ENCODE assay signal across 28 cellular contexts in genomic region chr6:37557645-37558114, GRCh38. TPM values are rescaled to one million over a fixed set of nuclear protein-coding genes. Genes with fewer than 3 reads are reported as not detected.
DNase-seq lines count a peak whose midpoint lies in the region; ATAC-seq and TF ChIP-seq lines count a peak whose summit lies in the region.
"Had no signal": no experiment of that assay in that cellular context is flagged by ENCODE, and none has a peak within 500 bp of the region (broad histone marks: within the 10 kb centered on the region; RNA-seq: fewer than 3 reads in every experiment).

No MANE protein-coding gene starts in this region.

- H3K4me1 Mint-ChIP-seq in naive B cell: peaks cover 78 to 100% (median 92%) of the 10 kb centered on the region in 3 donors

- H3K27ac Mint-ChIP-seq in naive B cell: peak overlapping the region; percentile 55 to 94 (median 86)
- H3K27ac Mint-ChIP-seq: activated CD4-positive, alpha-beta memory T cell treated with anti-CD3 and anti-CD28 coated beads, Interleukin-2, amount 10 ng/mL, durations not matched to agents 7 days and 5 days; progenitor cell of endocrine pancreas; T-helper 1 cell treated with Interleukin-12 subunit alpha and Interleukin-12 subunit beta and Interleukin-4 antibody, amounts not matched to agents 30 μg/mL and 1 μg/mL, for 36 hours had no signal

- H3K4me3 ChIP-seq in BE2C (ENCODE audit: low read depth, low read length): no peak overlapping the region
- H3K4me3 ChIP-seq in GM12864 (ENCODE audit: low read depth, low read length): peak overlapping the region; percentile 38
- H3K4me3 ChIP-seq in SJSA1: no peak overlapping the region
- H3K4me3 ChIP-seq: adrenal gland, cardiac muscle cell, uterus had no signal

- H3K36me3 Mint-ChIP-seq in naive B cell: no peaks in the 10 kb centered on the region
- H3K36me3 Mint-ChIP-seq: naive thymus-derived CD8-positive, alpha-beta T cell had no signal

- peak overlapping the region; percentile 80 for H3K27ac ChIP-seq in SJSA1
- H3K27ac ChIP-seq: adrenal gland, cardiac muscle cell, uterus had no signal

- H3K9me3 Mint-ChIP-seq in naive B cell: no peaks in the 10 kb centered on the region
- H3K9me3 Mint-ChIP-seq: activated CD4-positive, alpha-beta memory T cell treated with anti-CD3 and anti-CD28 coated beads, Interleukin-2, amount 10 ng/mL, durations not matched to agents 7 days and 5 days; activated T-cell treated with anti-CD3 and anti-CD28 coated beads, Interleukin-2, amount 50 U/mL, for 4 hours; naive thymus-derived CD8-positive, alpha-beta T cell; T-helper 1 cell treated with Interleukin-12 subunit alpha and Interleukin-12 subunit beta and Interleukin-4 antibody, amounts not matched to agents 30 μg/mL and 1 μg/mL, for 36 hours had no signal

- H3K4me3 Mint-ChIP-seq in naive B cell: peak overlapping the region in 4 of 8 donors; percentile 25 to 66 (median 46)
- H3K4me3 Mint-ChIP-seq: activated CD4-positive, alpha-beta memory T cell treated with anti-CD3 and anti-CD28 coated beads, Interleukin-2, amount 10 ng/mL, durations not matched to agents 7 days and 5 days; activated T-cell treated with anti-CD3 and anti-CD28 coated beads, Interleukin-2, amount 50 U/mL, for 4 hours; T-helper 1 cell treated with Interleukin-12 subunit alpha and Interleukin-12 subunit beta and Interleukin-4 antibody, amounts not matched to agents 30 μg/mL and 1 μg/mL, for 36 hours had no signal

- intact Hi-C loops in left colon (cut with DNase I, micrococcal nuclease): no loop called here

- H3K27me3 ChIP-seq in BE2C (no peaks in the 10 kb centered on the region), SJSA1 (replicated peaks) (no peaks in the 10 kb centered on the region)
- H3K27me3 ChIP-seq: adrenal gland, cardiac muscle cell, uterus had no signal

- peak; percentile 40 for DNase-seq in BE2C
- no peak for DNase-seq in GM12864 (ENCODE audit: low read depth)
- DNase-seq in SJSA1 (ENCODE audit: low read depth in 1 of 2, low spot score in 2 of 2): no peak
- DNase-seq in naive B cell: no peak
- no peak for DNase-seq in inferior parietal cortex (ENCODE audit: extremely low spot score)
- no peak for DNase-seq in left colon
- no peak for DNase-seq in activated effector memory CD4-positive, alpha-beta T cell treated with Interleukin-2 at 50 U/mL for 16 hours
- DNase-seq: activated CD4-positive, alpha-beta memory T cell treated with anti-CD3 and anti-CD28 coated beads, Interleukin-2, amount 10 ng/mL, durations not matched to agents 7 days and 5 days; activated T-cell treated with anti-CD3 and anti-CD28 coated beads, Interleukin-2, amount 50 U/mL, for 4 hours; adrenal gland; dermis blood vessel endothelial cell; foreskin fibroblast; GOT3; hypothalamus; kidney; naive thymus-derived CD8-positive, alpha-beta T cell; NCI-H1417; NCI-H2171; NCI-H748 treated with DMSO at 0.1 percent for 48 hours; SIG-M5; small intestine; stimulated activated CD4-positive, alpha-beta T cell treated with anti-CD3 and anti-CD28 coated beads, Interleukin-4, amount 100 ng/mL, for 24 hours; substantia nigra; uterus had no signal

- H3K4me1 ChIP-seq in BE2C (peaks cover 23% of the 10 kb centered on the region), SJSA1 (replicated peaks) (peaks cover 55% of the 10 kb centered on the region)
- H3K4me1 ChIP-seq: adrenal gland, uterus had no signal

- H3K27me3 Mint-ChIP-seq in naive B cell: no peaks in the 10 kb centered on the region
- H3K27me3 Mint-ChIP-seq: naive thymus-derived CD8-positive, alpha-beta T cell had no signal

- TF ChIP-seq CTCF in BE2C (IDR thresholded peaks at IDR 0.05; ENCODE audit: low read depth, low read length) (no peak), GM12864 (IDR thresholded peaks at IDR 0.05; ENCODE audit: low read depth, low read length, missing control alignments) (no peak)

- ATAC-seq in naive B cell (ENCODE audit: low read depth in 2 of 2) (no peak), left colon (no peak), GM19023 (IDR thresholded peaks at IDR 0.05; ENCODE audit: unreplicated experiment) (no peak)
- ATAC-seq: activated T-cell treated with anti-CD3 and anti-CD28 coated beads, Interleukin-2, amount 50 U/mL, for 4 hours; naive thymus-derived CD8-positive, alpha-beta T cell had no signal

- H3K36me3 ChIP-seq in BE2C: no peaks in the 10 kb centered on the region
- H3K36me3 ChIP-seq in SJSA1: no peaks in the 10 kb centered on the region
- H3K36me3 ChIP-seq: adrenal gland, cardiac muscle cell, uterus had no signal

- H3K9me3 ChIP-seq in BE2C (no peaks in the 10 kb centered on the region), SJSA1 (replicated peaks) (no peaks in the 10 kb centered on the region)
- H3K9me3 ChIP-seq: adrenal gland, uterus had no signal

RNA-seq across cellular contexts. Expression of gene CCDC167, which starts 58.0 kb away (rescaled TPM):
- polyA plus RNA-seq in BE2C (2012; ENCODE audit: insufficient read depth, insufficient read length, low read depth): 60.2 TPM
- total RNA-seq in SJSA1 (2014; rRNA removed; shearing (Covaris generic)): 107 and 146 TPM in 2 replicates
- polyA plus RNA-seq in naive B cell (ENCODE audit: low read depth in 6 of 6): 10 to 100 TPM; 35.2 to 61.3 (median 52.4) TPM
- 10 to 100 TPM in 1 of 2 donors, 1 to 10 TPM in 1; 8.7 to 11.0 TPM for total RNA-seq in left colon
